Comparison of ENCODE assay signal across 8 cellular contexts in genomic region chr2:219386532-219387280, GRCh38. TPM values are rescaled to one million over a fixed set of nuclear protein-coding genes. Genes with fewer than 3 reads are reported as not detected.
DNase-seq lines count a peak whose midpoint lies in the region; ATAC-seq and TF ChIP-seq lines count a peak whose summit lies in the region.

No MANE protein-coding gene starts in this region.

- POLR2A ChIA-PET in activated CD4-positive, alpha-beta memory T cell treated with anti-CD3 and anti-CD28 coated beads, Interleukin-2, amount 10 ng/mL, durations not matched to agents 7 days and 5 days (lab: Charles Lee): interaction anchor here (0.8 to 3.5 kb wide), 9 partner anchors 9 to 209 kb away, joined by 3 to 17 read pairs (median 4); partner anchors contain the start of genes DNAJB2, GLB1L, STK16 and TUBA4A

- ATAC-seq in GM18907 (IDR thresholded peaks at IDR 0.05; ENCODE audit: unreplicated experiment) (no peak), HG02642 (IDR thresholded peaks at IDR 0.05; ENCODE audit: poor library complexity, unreplicated experiment) (no peak)

- H3K4me3 ChIP-seq in HFF-Myc (replicated peaks; ENCODE audit: low read depth, low read length): peak overlapping the region; percentile 71
- H3K4me3 ChIP-seq in hepatocyte: peak overlapping the region; percentile 54

- H3K4me1 Mint-ChIP-seq in activated CD4-positive, alpha-beta memory T cell treated with anti-CD3 and anti-CD28 coated beads, Interleukin-2, amount 10 ng/mL, durations not matched to agents 7 days and 5 days: peaks cover 16% of the 10 kb centered on the region

- H2AFZ ChIP-seq in hepatocyte: peak overlapping the region; percentile 67

- no peak for TF ChIP-seq CTCF in HFF-Myc (IDR thresholded peaks at IDR 0.05; ENCODE audit: low read depth, low read length, missing control alignments)
- no peak for TF ChIP-seq CTCF in hepatocyte (IDR thresholded peaks at IDR 0.05; ENCODE audit: poor library complexity)

- no peaks in the 10 kb centered on the region for H3K9me3 ChIP-seq in hepatocyte (ENCODE audit: low read depth)

- H3K79me2 ChIP-seq in hepatocyte: peaks cover 7% of the 10 kb centered on the region

- H3K27ac ChIP-seq in hepatocyte: peak overlapping the region; percentile 98

- H3K27me3 Mint-ChIP-seq in activated CD4-positive, alpha-beta memory T cell treated with anti-CD3 and anti-CD28 coated beads, Interleukin-2, amount 10 ng/mL, durations not matched to agents 7 days and 5 days: peaks cover 5% of the 10 kb centered on the region

- DNase-seq in HFF-Myc (ENCODE audit: extremely low read depth, low read depth) (no peak), hepatocyte (ENCODE audit: low spot score) (no peak), NCI-H187 treated with DMSO at 0.1 percent for 48 hours (lab: John Stamatoyannopoulos, UW) (no peak), iPS-NIHi7 (ENCODE audit: extremely low spot score) (no peak)
- DNase-seq in activated CD4-positive, alpha-beta memory T cell treated with anti-CD3 and anti-CD28 coated beads, Interleukin-2, amount 10 ng/mL, durations not matched to agents 7 days and 5 days: peak; percentile 30
- DNase-seq in stimulated activated CD4-positive, alpha-beta T cell treated with anti-CD3 and anti-CD28 coated beads, Interleukin-15, amount 100 ng/mL, for 24 hours: peak; percentile 23

- H3K27ac Mint-ChIP-seq in activated CD4-positive, alpha-beta memory T cell treated with anti-CD3 and anti-CD28 coated beads, Interleukin-2, amount 10 ng/mL, durations not matched to agents 7 days and 5 days: peak overlapping the region; percentile 88

- H3K9me3 Mint-ChIP-seq in activated CD4-positive, alpha-beta memory T cell treated with anti-CD3 and anti-CD28 coated beads, Interleukin-2, amount 10 ng/mL, durations not matched to agents 7 days and 5 days: no peaks in the 10 kb centered on the region

- peak overlapping the region; percentile 93 for H3K4me3 Mint-ChIP-seq in activated CD4-positive, alpha-beta memory T cell treated with anti-CD3 and anti-CD28 coated beads, Interleukin-2, amount 10 ng/mL, durations not matched to agents 7 days and 5 days

- CTCF ChIA-PET in activated CD4-positive, alpha-beta memory T cell treated with anti-CD3 and anti-CD28 coated beads, Interleukin-2, amount 10 ng/mL, durations not matched to agents 7 days and 5 days (lab: Charles Lee): interaction anchor here (0.8 to 3.5 kb wide), 6 partner anchors 16 to 112 kb away, joined by 3 to 27 read pairs (median 8); partner anchors contain the start of genes DNAJB2 and GMPPA

- peaks cover 27% of the 10 kb centered on the region for H3K36me3 Mint-ChIP-seq in activated CD4-positive, alpha-beta memory T cell treated with anti-CD3 and anti-CD28 coated beads, Interleukin-2, amount 10 ng/mL, durations not matched to agents 7 days and 5 days (ENCODE audit: low read depth)

- H3K4me2 ChIP-seq in hepatocyte: peak overlapping the region; percentile 83

- WGBS in hepatocyte (ENCODE audit: low lambda C conversion rate, missing lambda C conversion rate): 56% methylated on average over 19 of the region's 19 CpGs

- no peaks in the 10 kb centered on the region for H3K27me3 ChIP-seq in hepatocyte

- H4K20me1 ChIP-seq in hepatocyte (ENCODE audit: insufficient read depth, poor library complexity, severe bottlenecking): peaks cover 2% of the 10 kb centered on the region

- H3K36me3 ChIP-seq in hepatocyte (replicated peaks; ENCODE audit: insufficient read depth, low read depth): no peaks in the 10 kb centered on the region

- no peaks in the 10 kb centered on the region for H3K9me2 ChIP-seq in hepatocyte (replicated peaks; ENCODE audit: insufficient read depth)

- peaks cover 13% of the 10 kb centered on the region for H3K4me1 ChIP-seq in hepatocyte (ENCODE audit: insufficient read depth)

RNA-seq across cellular contexts. Expression of gene DNPEP, which starts 1.0 kb away (rescaled TPM):
- total RNA-seq in activated CD4-positive, alpha-beta memory T cell treated with anti-CD3 and anti-CD28 coated beads, Interleukin-2, amount 10 ng/mL, durations not matched to agents 7 days and 5 days: 10 to 100 TPM; 40.1 to 44.4 TPM
- total RNA-seq in hepatocyte: 53.5 and 72.0 TPM in 2 replicates
- polyA plus RNA-seq in hepatocyte: 79.0 and 87.7 TPM in 2 replicates

RNA-seq across cellular contexts. Expression of gene DES, which starts 31.5 kb away (rescaled TPM):
- total RNA-seq in activated CD4-positive, alpha-beta memory T cell treated with anti-CD3 and anti-CD28 coated beads, Interleukin-2, amount 10 ng/mL, durations not matched to agents 7 days and 5 days: not detected
- 103 and 114 TPM in 2 replicates for total RNA-seq in hepatocyte
- polyA plus RNA-seq in hepatocyte: 58.5 and 60.9 TPM in 2 replicates

RNA-seq across cellular contexts. Expression of gene SPEG, which starts 47.9 kb away (rescaled TPM):
- total RNA-seq in activated CD4-positive, alpha-beta memory T cell treated with anti-CD3 and anti-CD28 coated beads, Interleukin-2, amount 10 ng/mL, durations not matched to agents 7 days and 5 days: 1 to 10 TPM in 1 of 2 experiments, under 1 TPM in 1; 0.20 to 1.1 TPM
- 21.1 and 21.6 TPM in 2 replicates for total RNA-seq in hepatocyte
- 35.8 and 40.0 TPM in 2 replicates for polyA plus RNA-seq in hepatocyte

RNA-seq across cellular contexts. Expression of gene RESP18, which starts 54.2 kb away (rescaled TPM):
- total RNA-seq in activated CD4-positive, alpha-beta memory T cell treated with anti-CD3 and anti-CD28 coated beads, Interleukin-2, amount 10 ng/mL, durations not matched to agents 7 days and 5 days: not detected
- total RNA-seq in hepatocyte: not detected in 2 replicates
- not detected in 2 replicates for polyA plus RNA-seq in hepatocyte

Comparison
In these comparisons a context has a peak if more than half of its experiments do, and no peak if none do; other contexts are left out.
1. DNase-seq: peak in activated CD4-positive, alpha-beta memory T cell treated with anti-CD3 and anti-CD28 coated beads, Interleukin-2, amount 10 ng/mL, durations not matched to agents 7 days and 5 days (single experiment) and stimulated activated CD4-positive, alpha-beta T cell treated with anti-CD3 and anti-CD28 coated beads, Interleukin-15, amount 100 ng/mL, for 24 hours (single experiment); none in HFF-Myc (single experiment), hepatocyte (single experiment), NCI-H187 treated with DMSO at 0.1 percent for 48 hours (single experiment) and iPS-NIHi7 (single experiment).
2. RNA of gene DES, which starts 31.5 kb away (total RNA-seq): 103 to 114 TPM in hepatocyte; not detected in activated CD4-positive, alpha-beta memory T cell treated with anti-CD3 and anti-CD28 coated beads, Interleukin-2, amount 10 ng/mL, durations not matched to agents 7 days and 5 days; every median in the first group is over 100 times any median in the second.
3. RNA of gene SPEG, which starts 47.9 kb away (total RNA-seq): 21.1 to 21.6 TPM in hepatocyte; 0.20 to 1.1 TPM in activated CD4-positive, alpha-beta memory T cell treated with anti-CD3 and anti-CD28 coated beads, Interleukin-2, amount 10 ng/mL, durations not matched to agents 7 days and 5 days; every median in the first group is over 10 times any median in the second.